8 cellular contexts compared by ENCODE assay signal in the genomic region with DNA sequence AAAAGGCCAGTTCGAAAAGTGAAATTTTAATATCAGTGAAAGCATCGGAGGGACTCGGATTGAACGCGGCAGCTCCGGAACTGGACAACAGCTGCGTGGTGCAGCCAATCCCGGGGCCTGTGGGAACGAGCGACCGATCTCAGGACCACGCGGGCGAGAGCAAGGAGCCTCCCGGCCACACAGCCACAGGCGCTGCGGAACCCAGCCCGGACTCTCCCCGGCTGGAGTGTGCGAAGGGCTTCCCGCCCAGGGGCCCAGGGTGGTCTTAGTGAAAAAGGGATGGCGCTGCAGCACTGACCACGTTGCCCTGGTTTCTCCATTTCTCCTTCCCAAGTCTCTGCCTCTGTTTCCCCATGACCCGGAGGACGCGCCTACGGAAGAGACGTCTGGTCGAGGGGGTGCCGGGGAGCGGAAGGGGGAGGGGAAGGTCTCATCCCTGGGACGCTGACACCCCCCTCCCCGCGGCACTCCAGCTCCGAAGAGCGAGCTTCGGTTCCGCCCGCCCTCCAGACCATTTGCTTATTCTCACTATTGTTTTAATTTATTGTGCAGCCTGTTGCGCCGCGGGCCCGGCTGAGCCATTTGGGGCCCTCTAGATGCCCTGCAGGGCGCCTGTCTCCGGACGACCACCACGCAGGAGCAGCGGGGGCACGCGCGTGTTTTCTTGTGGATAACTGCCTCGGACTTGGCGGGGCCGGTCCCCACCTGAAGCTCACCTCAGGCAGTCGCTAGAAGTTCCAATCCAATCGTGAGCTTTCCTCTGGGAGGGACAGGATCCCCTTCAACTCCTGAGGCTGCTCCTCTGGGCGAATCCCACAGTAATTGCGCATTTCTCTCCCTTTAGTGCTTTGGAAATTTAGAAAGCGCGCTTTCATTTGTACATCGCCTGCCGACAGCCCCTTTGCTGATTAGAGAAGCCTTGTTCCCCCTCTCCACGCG.
A peak's percentile ranks its signal among the peaks of the same experiment; 100 is the strongest.
DNase-seq lines count a peak whose midpoint lies in the region; ATAC-seq and TF ChIP-seq lines count a peak whose summit lies in the region.

No MANE protein-coding gene starts in this region.

- H3K36me3 ChIP-seq in mucosa of rectum (ENCODE audit: control insufficient read depth in 2 of 2, insufficient read depth in 2 of 2, low read length in 2 of 2): no peaks in the 10 kb centered on the region

- intact Hi-C loops in activated naive CD4-positive, alpha-beta T cell treated with anti-CD3 and anti-CD28 coated beads for 36 hours (cut with micrococcal nuclease): loop anchor here (10.0 kb wide), 1 partner anchor 1805 kb away; no protein-coding TSS in a partner anchor

- H3K4me1 Mint-ChIP-seq in activated naive CD4-positive, alpha-beta T cell treated with anti-CD3 and anti-CD28 coated beads, Interleukin-2, amount 10 ng/mL, durations not matched to agents 7 days and 5 days: peaks cover 33% of the 10 kb centered on the region
- peaks cover 48% of the 10 kb centered on the region for H3K4me1 Mint-ChIP-seq in activated naive CD4-positive, alpha-beta T cell treated with anti-CD3 and anti-CD28 coated beads for 36 hours (ENCODE audit: low read depth)
- H3K4me1 Mint-ChIP-seq in brain (peaks cover 49% of the 10 kb centered on the region), type B pancreatic cell (ENCODE audit: unreplicated experiment) (peaks cover 36% of the 10 kb centered on the region)

- peaks cover 35 to 42% of the 10 kb centered on the region in 2 donors for H3K27me3 ChIP-seq in mucosa of rectum (ENCODE audit: control insufficient read depth in 2 of 2, insufficient read depth in 2 of 2, low read length in 2 of 2)

- peaks cover 9% of the 10 kb centered on the region for H3K36me3 Mint-ChIP-seq in activated naive CD4-positive, alpha-beta T cell treated with anti-CD3 and anti-CD28 coated beads, Interleukin-2, amount 10 ng/mL, durations not matched to agents 7 days and 5 days
- H3K36me3 Mint-ChIP-seq in activated naive CD4-positive, alpha-beta T cell treated with anti-CD3 and anti-CD28 coated beads for 36 hours (ENCODE audit: low read depth): no peaks in the 10 kb centered on the region
- H3K36me3 Mint-ChIP-seq in brain: no peaks in the 10 kb centered on the region
- H3K36me3 Mint-ChIP-seq in type B pancreatic cell: no peaks in the 10 kb centered on the region

- DNase-seq in activated naive CD4-positive, alpha-beta T cell treated with anti-CD3 and anti-CD28 coated beads, Interleukin-2, amount 10 ng/mL, durations not matched to agents 7 days and 5 days: no peak
- DNase-seq in activated naive CD4-positive, alpha-beta T cell treated with anti-CD3 and anti-CD28 coated beads for 36 hours: no peak
- DNase-seq in type B pancreatic cell (ENCODE audit: extremely low spot score, unreplicated experiment): no peak

- H3K27ac Mint-ChIP-seq in activated naive CD4-positive, alpha-beta T cell treated with anti-CD3 and anti-CD28 coated beads, Interleukin-2, amount 10 ng/mL, durations not matched to agents 7 days and 5 days: no peak overlapping the region
- H3K27ac Mint-ChIP-seq in activated naive CD4-positive, alpha-beta T cell treated with anti-CD3 and anti-CD28 coated beads for 36 hours: no peak overlapping the region
- peak overlapping the region in 3 of 5 experiments; percentile 31 to 71 (median 46) for H3K27ac Mint-ChIP-seq in brain
- H3K27ac Mint-ChIP-seq in type B pancreatic cell: peak overlapping the region; percentile 3

- no peaks in the 10 kb centered on the region for H3K9me3 ChIP-seq in mucosa of rectum (ENCODE audit: control insufficient read depth in 2 of 2, low read length in 2 of 2)

- H3K4me3 ChIP-seq in mucosa of rectum (ENCODE audit: low read length in 2 of 2): peak overlapping the region; percentile 43 to 45

- no peak for TF ChIP-seq CTCF in brain (conservative IDR thresholded peaks at IDR 0.05)
- no peak for TF ChIP-seq CTCF in type B pancreatic cell (conservative IDR thresholded peaks at IDR 0.05)

- H3K27me3 Mint-ChIP-seq in activated naive CD4-positive, alpha-beta T cell treated with anti-CD3 and anti-CD28 coated beads, Interleukin-2, amount 10 ng/mL, durations not matched to agents 7 days and 5 days: peaks cover 63% of the 10 kb centered on the region
- H3K27me3 Mint-ChIP-seq in activated naive CD4-positive, alpha-beta T cell treated with anti-CD3 and anti-CD28 coated beads for 36 hours (ENCODE audit: low read depth): peaks cover 61% of the 10 kb centered on the region
- H3K27me3 Mint-ChIP-seq in brain (peaks cover 78% of the 10 kb centered on the region), type B pancreatic cell (peaks cover 93% of the 10 kb centered on the region)

- ATAC-seq in HG02763 (IDR thresholded peaks at IDR 0.05; ENCODE audit: unreplicated experiment) (no peak), HG03354 (IDR thresholded peaks at IDR 0.05; ENCODE audit: poor library complexity, severe bottlenecking, unreplicated experiment) (no peak), HG03159 (IDR thresholded peaks at IDR 0.05; ENCODE audit: unreplicated experiment) (no peak)

- peak overlapping the region; percentile 18 to 34 for H3K27ac ChIP-seq in mucosa of rectum (ENCODE audit: low read depth in 2 of 2, low read length in 2 of 2)

- H3K4me3 Mint-ChIP-seq in activated naive CD4-positive, alpha-beta T cell treated with anti-CD3 and anti-CD28 coated beads, Interleukin-2, amount 10 ng/mL, durations not matched to agents 7 days and 5 days: peak overlapping the region; percentile 73
- H3K4me3 Mint-ChIP-seq in activated naive CD4-positive, alpha-beta T cell treated with anti-CD3 and anti-CD28 coated beads for 36 hours: no peak overlapping the region
- H3K4me3 Mint-ChIP-seq in brain (peak overlapping the region; percentile 35 to 81 (median 79)), type B pancreatic cell (peak overlapping the region; percentile 81)

- CTCF ChIA-PET in activated naive CD4-positive, alpha-beta T cell treated with anti-CD3 and anti-CD28 coated beads, Interleukin-2, amount 10 ng/mL, durations not matched to agents 7 days and 5 days (lab: Charles Lee): no interaction called here
- CTCF ChIA-PET in activated naive CD4-positive, alpha-beta T cell treated with anti-CD3 and anti-CD28 coated beads for 36 hours (lab: Charles Lee): interaction anchor here (0.7 kb wide), 1 partner anchor 13 kb away, joined by 3 read pairs; no protein-coding TSS in a partner anchor

- no peaks in the 10 kb centered on the region for H3K9me3 Mint-ChIP-seq in activated naive CD4-positive, alpha-beta T cell treated with anti-CD3 and anti-CD28 coated beads, Interleukin-2, amount 10 ng/mL, durations not matched to agents 7 days and 5 days
- H3K9me3 Mint-ChIP-seq in activated naive CD4-positive, alpha-beta T cell treated with anti-CD3 and anti-CD28 coated beads for 36 hours: no peaks in the 10 kb centered on the region
- H3K9me3 Mint-ChIP-seq in brain (peaks cover 0 to 10% (median 0%) of the 10 kb centered on the region in 5 experiments), type B pancreatic cell (no peaks in the 10 kb centered on the region)

- peaks cover 0 to 5% of the 10 kb centered on the region in 2 donors for H3K4me1 ChIP-seq in mucosa of rectum (ENCODE audit: control insufficient read depth in 2 of 2, insufficient read depth in 2 of 2, low read length in 2 of 2)

- peak overlapping the region in 1 of 2 donors; percentile 14 for H3K9ac ChIP-seq in mucosa of rectum (ENCODE audit: low read depth in 1 of 2, low read length in 2 of 2)

Comparison
In these comparisons a context has a peak if more than half of its experiments do, and no peak if none do; other contexts are left out.
1. H3K27ac Mint-ChIP-seq: peak in brain (3 of 5) and type B pancreatic cell (single experiment); none in activated naive CD4-positive, alpha-beta T cell treated with anti-CD3 and anti-CD28 coated beads, Interleukin-2, amount 10 ng/mL, durations not matched to agents 7 days and 5 days (single experiment) and activated naive CD4-positive, alpha-beta T cell treated with anti-CD3 and anti-CD28 coated beads for 36 hours (single experiment).